ENCODE assay signal across 10 cellular contexts in genomic region chr11:68315581-68315920, GRCh38. TPM values are rescaled to one million over a fixed set of nuclear protein-coding genes. Genes with fewer than 3 reads are reported as not detected.
DNase-seq lines count a peak whose midpoint lies in the region; ATAC-seq, FAIRE-seq and TF ChIP-seq lines count a peak whose summit lies in the region.
"Had no signal": no experiment of that assay in that cellular context is flagged by ENCODE, and none has a peak within 500 bp of the region (broad histone marks: within the 10 kb centered on the region; RNA-seq: fewer than 3 reads in every experiment).

No MANE protein-coding gene starts in this region.

- H3K27me3 Mint-ChIP-seq in activated CD8-positive, alpha-beta T cell treated with anti-CD3 and anti-CD28 coated beads, Interleukin-2, amount 10 ng/mL, durations not matched to agents 7 days and 5 days (ENCODE audit: low read depth): no peaks in the 10 kb centered on the region
- H3K27me3 Mint-ChIP-seq in activated CD8-positive, alpha-beta T cell treated with anti-CD3 and anti-CD28 coated beads for 36 hours: peaks cover 2% of the 10 kb centered on the region

- in situ Hi-C loops in mammary epithelial cell (cut with MboI; ENCODE audit: low sequenced_read_pairs in 2 of 2): no loop called here

- TF ChIP-seq POLR2A in upper lobe of left lung (IDR thresholded peaks at IDR 0.05): no peak

- H3K9ac ChIP-seq in mammary epithelial cell (ENCODE audit: insufficient read depth, low read length): no peak overlapping the region

- no peaks in the 10 kb centered on the region for H4K20me1 ChIP-seq in mammary epithelial cell (ENCODE audit: insufficient read depth, low read length)

- H3K4me1 Mint-ChIP-seq in activated CD8-positive, alpha-beta T cell treated with anti-CD3 and anti-CD28 coated beads, Interleukin-2, amount 10 ng/mL, durations not matched to agents 7 days and 5 days (ENCODE audit: low read depth): peaks cover 47% of the 10 kb centered on the region
- peaks cover 11% of the 10 kb centered on the region for H3K4me1 Mint-ChIP-seq in activated CD8-positive, alpha-beta T cell treated with anti-CD3 and anti-CD28 coated beads for 36 hours (ENCODE audit: low read depth)

- H3K4me1 ChIP-seq in mammary epithelial cell (ENCODE audit: insufficient read depth, low read length): peaks cover 38% of the 10 kb centered on the region
- peaks cover 43% of the 10 kb centered on the region for H3K4me1 ChIP-seq in mucosa of descending colon (ENCODE audit: low read depth)
- peaks cover 33 to 60% (median 46%) of the 10 kb centered on the region in 4 donors for H3K4me1 ChIP-seq in upper lobe of left lung

- no peak overlapping the region for H3K4me3 ChIP-seq in mammary epithelial cell (replicated peaks in 1 of 3; ENCODE audit: insufficient read depth in 1 of 3, low read depth in 2 of 3, low read length in 3 of 3)
- H3K4me3 ChIP-seq in mucosa of descending colon: no peak overlapping the region
- H3K4me3 ChIP-seq in upper lobe of left lung: no peak overlapping the region

- H3K9me3 ChIP-seq in mammary epithelial cell (replicated peaks; ENCODE audit: insufficient read depth, low read length) (no peaks in the 10 kb centered on the region), mucosa of descending colon (no peaks in the 10 kb centered on the region), upper lobe of left lung (no peaks in the 10 kb centered on the region)

- POLR2A ChIA-PET in activated CD8-positive, alpha-beta T cell treated with anti-CD3 and anti-CD28 coated beads, Interleukin-2, amount 10 ng/mL, durations not matched to agents 7 days and 5 days (lab: Charles Lee): no interaction called here
- POLR2A ChIA-PET in activated CD8-positive, alpha-beta T cell treated with anti-CD3 and anti-CD28 coated beads for 36 hours (lab: Charles Lee): interaction anchor here (1.1 kb wide), 1 partner anchor 8 kb away, joined by 3 read pairs; no protein-coding TSS in a partner anchor

- CTCF ChIA-PET in activated CD8-positive, alpha-beta T cell treated with anti-CD3 and anti-CD28 coated beads, Interleukin-2, amount 10 ng/mL, durations not matched to agents 7 days and 5 days (lab: Charles Lee): interaction anchor here (1.0 kb wide), 1 partner anchor 13 kb away, joined by 3 read pairs; no protein-coding TSS in a partner anchor
- CTCF ChIA-PET in activated CD8-positive, alpha-beta T cell treated with anti-CD3 and anti-CD28 coated beads for 36 hours (lab: Charles Lee): interaction anchor here (0.6 to 1.7 kb wide), 2 partner anchors 20 to 53 kb away, joined by 3 to 6 read pairs; no protein-coding TSS in a partner anchor
- CTCF ChIA-PET in mammary epithelial cell (lab: Charles Lee; ENCODE audit: low non-redundant PET): no interaction called here

- H3K27ac ChIP-seq in mammary epithelial cell (ENCODE audit: insufficient read depth, low read depth, low read length): no peak overlapping the region
- H3K27ac ChIP-seq in upper lobe of left lung: peak overlapping the region; percentile 66 to 89 (median 71)

- BruUV-seq in mammary epithelial cell (replicated peaks; lab: Mats Ljungman, UMichigan): no TSS peak

- H3K27me3 ChIP-seq in mammary epithelial cell (ENCODE audit: insufficient read depth, low read length) (no peaks in the 10 kb centered on the region), upper lobe of left lung (peaks cover 0 to 5% (median 0%) of the 10 kb centered on the region in 4 donors)

- H3K4me3 Mint-ChIP-seq in activated CD8-positive, alpha-beta T cell treated with anti-CD3 and anti-CD28 coated beads, Interleukin-2, amount 10 ng/mL, durations not matched to agents 7 days and 5 days: peak overlapping the region; percentile 91
- no peak overlapping the region for H3K4me3 Mint-ChIP-seq in activated CD8-positive, alpha-beta T cell treated with anti-CD3 and anti-CD28 coated beads for 36 hours
- H3K4me3 Mint-ChIP-seq: activated B cell treated with CpG ODN at 0.5 μM for 24 hours had no signal

- intact Hi-C loops in activated CD8-positive, alpha-beta T cell treated with anti-CD3 and anti-CD28 coated beads for 36 hours (cut with micrococcal nuclease): loop anchor here (10.0 kb wide), 1 partner anchor 69 kb away; no protein-coding TSS in a partner anchor
- intact Hi-C loops in mammary epithelial cell (cut with micrococcal nuclease): loop anchor here (2.0 kb wide), 1 partner anchor 23 kb away; no protein-coding TSS in a partner anchor
- intact Hi-C loops in mucosa of descending colon (cut with DNase I, micrococcal nuclease): loop anchor here in 1 of 2 donors (10.0 kb wide), 1 partner anchor 69 kb away; no protein-coding TSS in a partner anchor

- no peak for ATAC-seq in activated CD8-positive, alpha-beta T cell treated with anti-CD3 and anti-CD28 coated beads, Interleukin-2, amount 10 ng/mL, durations not matched to agents 7 days and 5 days
- ATAC-seq in activated CD8-positive, alpha-beta T cell treated with anti-CD3 and anti-CD28 coated beads for 36 hours: no peak
- ATAC-seq in mucosa of descending colon: peak; percentile 42
- no peak for ATAC-seq in upper lobe of left lung (ENCODE audit: low FRiP score in 2 of 2)
- ATAC-seq in GM21447 (IDR thresholded peaks at IDR 0.05; ENCODE audit: unreplicated experiment): no peak

- no peak overlapping the region for H3K27ac Mint-ChIP-seq in activated CD8-positive, alpha-beta T cell treated with anti-CD3 and anti-CD28 coated beads, Interleukin-2, amount 10 ng/mL, durations not matched to agents 7 days and 5 days
- no peak overlapping the region for H3K27ac Mint-ChIP-seq in activated CD8-positive, alpha-beta T cell treated with anti-CD3 and anti-CD28 coated beads for 36 hours
- H3K27ac Mint-ChIP-seq: activated B cell treated with CpG ODN at 0.5 μM for 24 hours had no signal

- no peak for DNase-seq in activated CD8-positive, alpha-beta T cell treated with anti-CD3 and anti-CD28 coated beads, Interleukin-2, amount 10 ng/mL, durations not matched to agents 7 days and 5 days
- DNase-seq in activated CD8-positive, alpha-beta T cell treated with anti-CD3 and anti-CD28 coated beads for 36 hours: no peak
- DNase-seq in mammary epithelial cell: no peak
- peak; percentile 65 to 71 (median 70) for DNase-seq in mucosa of descending colon
- no peak for DNase-seq in upper lobe of left lung
- DNase-seq in frontal cortex (ENCODE audit: low spot score in 2 of 2): no peak
- no peak for DNase-seq in ecto neural progenitor cell (ENCODE audit: low spot score)
- DNase-seq: activated B cell treated with CpG ODN at 0.5 μM for 24 hours, NCI-H1105 treated with DMSO at 0.1 percent for 48 hours had no signal

- TF ChIP-seq EP300 in upper lobe of left lung (IDR thresholded peaks at IDR 0.05): no peak

- no peaks in the 10 kb centered on the region for H3K36me3 ChIP-seq in mammary epithelial cell (ENCODE audit: insufficient read depth, low read length)
- no peaks in the 10 kb centered on the region for H3K36me3 ChIP-seq in mucosa of descending colon (ENCODE audit: low read depth)
- H3K36me3 ChIP-seq in upper lobe of left lung: no peaks in the 10 kb centered on the region

- H3K36me3 Mint-ChIP-seq in activated CD8-positive, alpha-beta T cell treated with anti-CD3 and anti-CD28 coated beads, Interleukin-2, amount 10 ng/mL, durations not matched to agents 7 days and 5 days (ENCODE audit: low read depth): peaks cover 10% of the 10 kb centered on the region
- H3K36me3 Mint-ChIP-seq in activated CD8-positive, alpha-beta T cell treated with anti-CD3 and anti-CD28 coated beads for 36 hours (ENCODE audit: low read depth): no peaks in the 10 kb centered on the region

- TF ChIP-seq CTCF in activated CD8-positive, alpha-beta T cell treated with anti-CD3 and anti-CD28 coated beads for 36 hours (IDR thresholded peaks at IDR 0.05): no peak
- TF ChIP-seq CTCF in mammary epithelial cell (conservative IDR thresholded peaks at IDR 0.05 in 1 of 2, IDR thresholded peaks at IDR 0.05 in 1 of 2; ENCODE audit: extremely low read depth in 1 of 2, insufficient read depth in 1 of 2, low read depth in 1 of 2, low read length in 2 of 2) (no peak), mucosa of descending colon (IDR thresholded peaks at IDR 0.05) (no peak), upper lobe of left lung (IDR thresholded peaks at IDR 0.05) (no peak)

- FAIRE-seq in frontal cortex (lab: Jason Lieb, UNC): no peak

- dilution Hi-C loops in mammary epithelial cell (cut with HindIII; ENCODE audit: low sequenced_read_pairs): no loop called here

- no peak overlapping the region for H2AFZ ChIP-seq in mammary epithelial cell (ENCODE audit: low read depth, low read length)

- H3K4me2 ChIP-seq in mammary epithelial cell (ENCODE audit: insufficient read depth, low read depth, low read length): peak overlapping the region; percentile 92

- WGBS in mammary epithelial cell (ENCODE audit: low coverage, missing lambda C conversion rate): 49% methylated on average over 7 of the region's 10 CpGs
- 60 to 85% methylated on average over 10 of the region's 10 CpGs for WGBS in upper lobe of left lung, 2 donors

- H3K79me2 ChIP-seq in mammary epithelial cell (ENCODE audit: insufficient read depth, low read length): peaks cover 75% of the 10 kb centered on the region

- no peaks in the 10 kb centered on the region for H3K9me3 Mint-ChIP-seq in activated CD8-positive, alpha-beta T cell treated with anti-CD3 and anti-CD28 coated beads, Interleukin-2, amount 10 ng/mL, durations not matched to agents 7 days and 5 days (ENCODE audit: insufficient read depth)
- H3K9me3 Mint-ChIP-seq in activated CD8-positive, alpha-beta T cell treated with anti-CD3 and anti-CD28 coated beads for 36 hours: no peaks in the 10 kb centered on the region
- H3K9me3 Mint-ChIP-seq: activated B cell treated with CpG ODN at 0.5 μM for 24 hours had no signal

RNA-seq across cellular contexts. Expression of gene LRP5, which starts 3.2 kb away (rescaled TPM):
- 10 to 100 TPM; 37.1 to 46.3 TPM for total RNA-seq in activated CD8-positive, alpha-beta T cell treated with anti-CD3 and anti-CD28 coated beads, Interleukin-2, amount 10 ng/mL, durations not matched to agents 7 days and 5 days
- total RNA-seq in activated CD8-positive, alpha-beta T cell treated with anti-CD3 and anti-CD28 coated beads for 36 hours: 10 to 100 TPM; 10.5 to 15.3 TPM
- total RNA-seq in mammary epithelial cell: 10 to 100 TPM; 32.6 to 41.7 TPM
- polyA plus RNA-seq in mammary epithelial cell: 13.5 TPM
- 19.7 TPM for polyA minus RNA-seq in mammary epithelial cell
- total RNA-seq in mucosa of descending colon: 100 to 1,000 TPM in 2 of 3 donors, 10 to 100 TPM in 1; 83.7 to 113 (median 103) TPM
- 10 to 100 TPM; 51.5 to 79.4 (median 67.6) TPM for total RNA-seq in upper lobe of left lung
- 10.2 TPM for total RNA-seq in frontal cortex

RNA-seq across cellular contexts. Expression of gene C11orf24, which starts 43.8 kb away (rescaled TPM):
- total RNA-seq in activated CD8-positive, alpha-beta T cell treated with anti-CD3 and anti-CD28 coated beads, Interleukin-2, amount 10 ng/mL, durations not matched to agents 7 days and 5 days: 10 to 100 TPM; 29.2 to 30.0 TPM
- 10 to 100 TPM; 38.0 to 40.7 TPM for total RNA-seq in activated CD8-positive, alpha-beta T cell treated with anti-CD3 and anti-CD28 coated beads for 36 hours
- 10 to 100 TPM; 30.2 to 64.3 TPM for total RNA-seq in mammary epithelial cell
- polyA plus RNA-seq in mammary epithelial cell: 46.5 TPM
- 47.1 TPM for polyA minus RNA-seq in mammary epithelial cell
- 10 to 100 TPM; 51.8 to 83.2 (median 53.2) TPM for total RNA-seq in mucosa of descending colon
- 10 to 100 TPM; 13.9 to 37.5 (median 24.0) TPM for total RNA-seq in upper lobe of left lung
- 5.7 TPM for total RNA-seq in frontal cortex

Comparison
In these comparisons a context has a peak if more than half of its experiments do, and no peak if none do; other contexts are left out.
1. DNase-seq: peak in mucosa of descending colon (3 of 3); none in activated CD8-positive, alpha-beta T cell treated with anti-CD3 and anti-CD28 coated beads, Interleukin-2, amount 10 ng/mL, durations not matched to agents 7 days and 5 days (single experiment), activated CD8-positive, alpha-beta T cell treated with anti-CD3 and anti-CD28 coated beads for 36 hours (single experiment), mammary epithelial cell (single experiment), upper lobe of left lung (0 of 2), frontal cortex (0 of 2) and ecto neural progenitor cell (single experiment).